In the genomic region with DNA sequence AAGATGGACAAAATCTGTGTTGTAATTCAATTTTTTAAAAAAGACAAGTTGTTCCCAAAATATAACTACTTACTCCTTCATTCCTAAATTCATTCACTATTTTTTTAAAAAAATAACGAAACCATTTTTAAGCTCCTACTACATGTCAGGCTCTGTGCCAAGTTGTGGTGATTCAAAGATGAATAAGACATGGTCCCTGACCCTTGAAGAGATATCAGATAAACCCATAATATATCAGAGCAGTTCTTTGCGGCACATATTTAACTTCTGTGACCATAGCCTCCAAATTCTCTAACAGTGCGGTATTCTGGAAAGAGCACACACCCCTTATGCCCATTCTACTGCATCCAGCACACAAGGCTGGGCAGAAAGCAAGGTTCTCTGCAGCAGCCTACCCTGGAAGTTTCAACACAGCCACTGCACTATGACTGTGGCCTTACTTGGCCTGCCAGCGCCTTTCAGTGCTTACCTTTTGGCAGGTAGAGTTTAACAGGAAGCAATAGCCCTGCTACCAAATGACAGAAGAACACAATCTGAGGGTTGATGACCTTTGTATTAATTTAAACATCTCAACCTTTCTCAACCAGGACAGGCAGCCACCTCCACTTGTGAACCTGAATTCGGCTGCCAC, we compare ENCODE assay signal across 1 cellular context.
TF ChIP-seq lines count a peak whose summit lies in the region.

No MANE protein-coding gene starts in this region.

TF ChIP-seq in endothelial cell of umbilical vein, 7 proteins besides CTCF, POLR2A, EP300 and RAD21:
- TF ChIP-seq MYC (IDR thresholded peaks at IDR 0.05; ENCODE audit: low read depth, low read length) (no peak), FOS (IDR thresholded peaks at IDR 0.05; ENCODE audit: borderline replicate concordance, insufficient read depth, low read length) (peak; percentile 41), GATA2 (IDR thresholded peaks at IDR 0.05; ENCODE audit: insufficient read depth, insufficient read length, low read depth, low read length) (peak; percentile 72)
